In the genomic region with DNA sequence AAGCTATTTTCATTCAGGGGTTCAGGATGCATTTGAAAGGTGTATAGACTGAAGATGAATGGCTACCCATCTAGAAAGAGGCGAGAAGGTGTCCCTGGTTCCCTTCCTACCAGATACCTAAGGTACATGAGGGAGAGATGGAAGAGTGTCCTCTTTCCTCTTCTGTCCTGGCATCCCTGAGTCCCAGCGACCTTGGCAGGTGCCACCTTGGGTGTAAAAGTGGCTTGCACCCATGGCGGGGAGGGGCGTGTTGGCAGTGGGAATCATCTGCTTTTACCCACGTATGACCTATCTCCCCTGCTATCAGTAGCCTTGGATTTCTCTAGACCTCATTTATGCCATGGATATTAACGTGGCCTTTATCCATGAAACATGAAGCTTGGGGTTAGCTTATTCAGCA, we compare ENCODE assay signal across 37 cellular contexts.
"Had no signal": no experiment of that assay in that cellular context is flagged by ENCODE, and none has a peak within 500 bp of the region (broad histone marks: within the 10 kb centered on the region; RNA-seq: fewer than 3 reads in every experiment).

No MANE protein-coding gene starts in this region.

- H3K36me3 ChIP-seq: adrenal gland, brain microvascular endothelial cell, breast epithelium had no signal

- H3K27me3 ChIP-seq: adrenal gland, body of pancreas, brain microvascular endothelial cell, breast epithelium had no signal

- H3K4me3 ChIP-seq: adrenal gland, body of pancreas, breast epithelium had no signal

- H3K36me3 Mint-ChIP-seq: activated CD4-positive, alpha-beta memory T cell treated with anti-CD3 and anti-CD28 coated beads for 36 hours; activated naive CD4-positive, alpha-beta T cell treated with anti-CD3 and anti-CD28 coated beads, Interleukin-2, amount 50 U/mL, for 72 hours; activated naive CD8-positive, alpha-beta T cell treated with anti-CD3 and anti-CD28 coated beads for 36 hours had no signal

- ATAC-seq: activated CD8-positive, alpha-beta T cell treated with anti-CD3 and anti-CD28 coated beads for 36 hours; activated naive CD4-positive, alpha-beta T cell treated with anti-CD3 and anti-CD28 coated beads, Interleukin-2, amount 50 U/mL, for 72 hours; activated T-cell treated with anti-CD3 and anti-CD28 coated beads, Interleukin-2, amount 50 U/mL, for 4 hours; activated T-cell treated with anti-CD3 and anti-CD28 coated beads, Interleukin-2, amount 50 U/mL, for 72 hours; activated T-helper 17 cell treated with anti-CD3 and anti-CD28 coated beads, Interleukin-2, amount 50 U/mL, for 72 hours; body of pancreas had no signal

- H3K27ac Mint-ChIP-seq: activated B cell treated with CpG ODN at 0.5 μM for 24 hours; activated CD4-positive, alpha-beta memory T cell treated with anti-CD3 and anti-CD28 coated beads for 36 hours; activated CD4-positive, alpha-beta T cell treated with anti-CD3 and anti-CD28 coated beads, Interleukin-2, amount 10 ng/mL, durations not matched to agents 24 days and 14 days; activated CD8-positive, alpha-beta T cell treated with anti-CD3 and anti-CD28 coated beads for 36 hours; activated naive CD4-positive, alpha-beta T cell treated with anti-CD3 and anti-CD28 coated beads for 36 hours; activated naive CD4-positive, alpha-beta T cell treated with anti-CD3 and anti-CD28 coated beads, Interleukin-2, amount 50 U/mL, for 72 hours; activated naive CD8-positive, alpha-beta T cell treated with anti-CD3 and anti-CD28 coated beads for 36 hours; activated T-cell treated with anti-CD3 and anti-CD28 coated beads, Interleukin-2, amount 50 U/mL, for 72 hours; activated T-helper 1 cell treated with anti-CD3 and anti-CD28 coated beads, Interleukin-12 subunit alpha, Interleukin-12 subunit beta, Interleukin-2, Interleukin-4 antibody, amounts not matched to agents 30 ng/mL and 10 ng/mL and 1 ng/mL, durations not matched to agents 14 hours and 24 hours and 36 hours; activated T-helper 17 cell treated with anti-CD3 and anti-CD28 coated beads, Interleukin-2, amount 50 U/mL, for 72 hours; T-helper 1 cell treated with Interleukin-12 subunit alpha and Interleukin-12 subunit beta and Interleukin-4 antibody, amounts not matched to agents 30 μg/mL and 1 μg/mL, for 36 hours; T-helper 2 cell treated with Interferon-gamma antibody and Interleukin-4, amounts not matched to agents 5 μg/mL and 100 μg/mL, for 36 hours had no signal

- H3K9me3 ChIP-seq: adrenal gland, body of pancreas had no signal

- H3K27ac ChIP-seq: adrenal gland, body of pancreas, brain microvascular endothelial cell, breast epithelium, VCaP had no signal

- H3K4me1 ChIP-seq: adrenal gland, body of pancreas, breast epithelium had no signal

- DNase-seq: activated B cell treated with CpG ODN at 0.5 μM for 24 hours; activated CD4-positive, alpha-beta memory T cell treated with anti-CD3 and anti-CD28 coated beads for 36 hours; activated CD4-positive, alpha-beta T cell treated with anti-CD3 and anti-CD28 coated beads for 4 hours; activated CD4-positive, alpha-beta T cell treated with anti-CD3 and anti-CD28 coated beads, Interleukin-2, amount 10 ng/mL, durations not matched to agents 24 days and 14 days; activated CD4-positive, alpha-beta T cell treated with anti-CD3 and anti-CD28 coated beads, Interleukin-2, amount 50 U/mL, for 1 hour; activated CD4-positive, alpha-beta T cell treated with anti-CD3 and anti-CD28 coated beads, Interleukin-2, amount 50 U/mL, for 4 hours; activated CD4-positive, CD25-positive, alpha-beta regulatory T cell treated with anti-CD3 and anti-CD28 coated beads, Interleukin-2, amount 50 U/mL, for 72 hours; activated CD8-positive, alpha-beta memory T cell treated with anti-CD3 and anti-CD28 coated beads, Interleukin-2, amount 50 U/mL, for 4 hours; activated CD8-positive, alpha-beta T cell treated with anti-CD3 and anti-CD28 coated beads for 36 hours; activated effector memory CD4-positive, alpha-beta T cell treated with anti-CD3 and anti-CD28 coated beads, Interleukin-2, amount 50 U/mL, for 16 hours; activated gamma-delta T cell treated with Interleukin-2 at 50 U/mL for 16 hours; activated naive CD4-positive, alpha-beta T cell; activated naive CD4-positive, alpha-beta T cell treated with anti-CD3 and anti-CD28 coated beads for 36 hours; activated naive CD4-positive, alpha-beta T cell treated with anti-CD3 and anti-CD28 coated beads, Interleukin-2, amount 50 U/mL, for 16 hours; activated naive CD8-positive, alpha-beta T cell treated with anti-CD3 and anti-CD28 coated beads for 36 hours; activated T-cell treated with anti-CD3 and anti-CD28 coated beads for 4 hours; activated T-cell treated with anti-CD3 and anti-CD28 coated beads, Interleukin-2, amount 50 U/mL, for 1 hour; activated T-cell treated with anti-CD3 and anti-CD28 coated beads, Interleukin-2, amount 50 U/mL, for 4 hours; activated T-cell treated with anti-CD3 and anti-CD28 coated beads, Interleukin-2, amount 50 U/mL, for 72 hours; adrenal gland; amniotic stem cell; aorta; body of pancreas; brain microvascular endothelial cell; central memory CD4-positive, alpha-beta T cell; T-helper 1 cell; T-helper 2 cell; T-helper 9 cell had no signal

- H3K27me3 Mint-ChIP-seq: activated B cell treated with CpG ODN at 0.5 μM for 24 hours; activated CD4-positive, alpha-beta memory T cell treated with anti-CD3 and anti-CD28 coated beads for 36 hours; activated CD4-positive, alpha-beta T cell treated with anti-CD3 and anti-CD28 coated beads, Interleukin-2, amount 10 ng/mL, durations not matched to agents 24 days and 14 days; activated CD8-positive, alpha-beta T cell treated with anti-CD3 and anti-CD28 coated beads for 36 hours; activated naive CD8-positive, alpha-beta T cell treated with anti-CD3 and anti-CD28 coated beads for 36 hours; activated T-helper 17 cell treated with anti-CD3 and anti-CD28 coated beads, Interleukin-2, amount 50 U/mL, for 72 hours had no signal

- H3K4me3 Mint-ChIP-seq: activated B cell treated with CpG ODN at 0.5 μM for 24 hours; activated CD4-positive, alpha-beta memory T cell treated with anti-CD3 and anti-CD28 coated beads for 36 hours; activated CD4-positive, alpha-beta T cell treated with anti-CD3 and anti-CD28 coated beads, Interleukin-2, amount 10 ng/mL, durations not matched to agents 24 days and 14 days; activated CD8-positive, alpha-beta T cell treated with anti-CD3 and anti-CD28 coated beads for 36 hours; activated naive CD4-positive, alpha-beta T cell treated with anti-CD3 and anti-CD28 coated beads for 36 hours; activated naive CD8-positive, alpha-beta T cell treated with anti-CD3 and anti-CD28 coated beads for 36 hours; activated T-cell treated with anti-CD3 and anti-CD28 coated beads, Interleukin-2, amount 50 U/mL, for 4 hours; activated T-cell treated with anti-CD3 and anti-CD28 coated beads, Interleukin-2, amount 50 U/mL, for 72 hours; activated T-helper 1 cell treated with anti-CD3 and anti-CD28 coated beads, Interleukin-12 subunit alpha, Interleukin-12 subunit beta, Interleukin-2, Interleukin-4 antibody, amounts not matched to agents 30 ng/mL and 10 ng/mL and 1 ng/mL, durations not matched to agents 14 hours and 24 hours and 36 hours; activated T-helper 17 cell treated with anti-CD3 and anti-CD28 coated beads, Interleukin-2, amount 50 U/mL, for 72 hours; T-helper 1 cell treated with Interleukin-12 subunit alpha and Interleukin-12 subunit beta and Interleukin-4 antibody, amounts not matched to agents 30 μg/mL and 1 μg/mL, for 36 hours; T-helper 2 cell treated with Interferon-gamma antibody and Interleukin-4, amounts not matched to agents 5 μg/mL and 100 μg/mL, for 36 hours had no signal

- H3K4me1 Mint-ChIP-seq: activated B cell treated with CpG ODN at 0.5 μM for 24 hours; activated CD4-positive, alpha-beta T cell treated with anti-CD3 and anti-CD28 coated beads, Interleukin-2, amount 10 ng/mL, durations not matched to agents 24 days and 14 days; activated naive CD8-positive, alpha-beta T cell treated with anti-CD3 and anti-CD28 coated beads for 36 hours; activated T-helper 17 cell treated with anti-CD3 and anti-CD28 coated beads, Interleukin-2, amount 50 U/mL, for 72 hours had no signal

- H3K9me3 Mint-ChIP-seq: activated CD4-positive, alpha-beta memory T cell treated with anti-CD3 and anti-CD28 coated beads for 36 hours; activated CD4-positive, alpha-beta T cell treated with anti-CD3 and anti-CD28 coated beads, Interleukin-2, amount 10 ng/mL, durations not matched to agents 24 days and 14 days; activated CD8-positive, alpha-beta T cell treated with anti-CD3 and anti-CD28 coated beads for 36 hours; activated naive CD4-positive, alpha-beta T cell treated with anti-CD3 and anti-CD28 coated beads for 36 hours; activated T-helper 17 cell treated with anti-CD3 and anti-CD28 coated beads, Interleukin-2, amount 50 U/mL, for 72 hours; T-helper 2 cell treated with Interferon-gamma antibody and Interleukin-4, amounts not matched to agents 5 μg/mL and 100 μg/mL, for 36 hours had no signal

- FAIRE-seq: astrocyte, TTC549 had no signal
